1 cellular context compared by ENCODE assay signal in genomic region chr19:41352609-41353465, GRCh38.
A peak's percentile ranks its signal among the peaks of the same experiment; 100 is the strongest.
TF ChIP-seq lines count a peak whose summit lies in the region.

No MANE protein-coding gene starts in this region.

TF ChIP-seq in K562, 482 proteins besides CTCF, POLR2A, EP300 and RAD21 (continued from another document and continues in another):
- no peak for TF ChIP-seq ZBTB2 (IDR thresholded peaks at IDR 0.05)
- no peak for TF ChIP-seq BRF2 (IDR thresholded peaks at IDR 0.05; ENCODE audit: borderline replicate concordance, insufficient read depth, insufficient read length)
- TF ChIP-seq CGGBP1 (CRISPR knock-in tag; IDR thresholded peaks at IDR 0.05), result no peak
- TF ChIP-seq EWSR1 (IDR thresholded peaks at IDR 0.05; ENCODE audit: borderline replicate concordance, low read depth, partially characterized antibody), result no peak
- TF ChIP-seq ARID3A (IDR thresholded peaks at IDR 0.05; ENCODE audit: borderline replicate concordance, low read depth, low read length), result no peak
- TF ChIP-seq SOX6 (IDR thresholded peaks at IDR 0.05), result 0 out of 2 replicates have a peak, but pooled peaks have one; percentile 28
- no peak for TF ChIP-seq DACH1 (IDR thresholded peaks at IDR 0.05; ENCODE audit: partially characterized antibody)
- TF ChIP-seq GABPB2 (CRISPR knock-in tag; conservative IDR thresholded peaks at IDR 0.05), result no peak
- TF ChIP-seq PATZ1 (CRISPR knock-in tag; IDR thresholded peaks at IDR 0.05; ENCODE audit: borderline replicate concordance), result no peak
- no peak for TF ChIP-seq PRPF4 (IDR thresholded peaks at IDR 0.05; ENCODE audit: insufficient read depth, low read depth, low read length, poor library complexity, severe bottlenecking)
- peak; percentile 44; the same call in 1 of the 2 replicates for TF ChIP-seq PHF8 (IDR thresholded peaks at IDR 0.05; ENCODE audit: borderline replicate concordance, low read length)
- no peak for TF ChIP-seq ZNF778 (CRISPR knock-in tag; IDR thresholded peaks at IDR 0.05)
- TF ChIP-seq ZNF347 (CRISPR knock-in tag; IDR thresholded peaks at IDR 0.05; ENCODE audit: low read depth), result no peak
- TF ChIP-seq ZNF232 (CRISPR knock-in tag; IDR thresholded peaks at IDR 0.05), result no peak
- TF ChIP-seq HSF4 (CRISPR knock-in tag; IDR thresholded peaks at IDR 0.05; ENCODE audit: borderline replicate concordance), result no peak
- TF ChIP-seq XRCC4 (IDR thresholded peaks at IDR 0.05; ENCODE audit: extremely low read depth, insufficient read depth, insufficient read length), result no peak
- TF ChIP-seq TAL1 (IDR thresholded peaks at IDR 0.05), result no peak
- no peak for TF ChIP-seq ZNF318 (IDR thresholded peaks at IDR 0.05; ENCODE audit: borderline replicate concordance in 1 of 2, low read depth in 1 of 2)
- no peak for TF ChIP-seq KLF10 (CRISPR knock-in tag; IDR thresholded peaks at IDR 0.05)
- no peak for TF ChIP-seq CREBBP (IDR thresholded peaks at IDR 0.05; ENCODE audit: low read depth, low read length)
- TF ChIP-seq HDAC1 (IDR thresholded peaks at IDR 0.05), result peak in 1 of 2 experiments; percentile 18; a peak in 1 of 4 replicates
- no peak for TF ChIP-seq ZKSCAN1 (IDR thresholded peaks at IDR 0.05; ENCODE audit: low read depth, low read length)
- no peak for TF ChIP-seq SIRT6 (IDR thresholded peaks at IDR 0.05; ENCODE audit: low read depth, low read length)
- no peak for TF ChIP-seq NFATC3 (IDR thresholded peaks at IDR 0.05)
- no peak for TF ChIP-seq AFF1 (IDR thresholded peaks at IDR 0.05; ENCODE audit: low read depth in 1 of 2, partially characterized antibody in 2 of 2)
